In genomic region chr18:44036500-44036899, GRCh38 we compare ENCODE assay signal across 15 cellular contexts.
DNase-seq lines count a peak whose midpoint lies in the region; ATAC-seq and TF ChIP-seq lines count a peak whose summit lies in the region.
"Had no signal": no experiment of that assay in that cellular context is flagged by ENCODE, and none has a peak within 500 bp of the region (broad histone marks: within the 10 kb centered on the region; RNA-seq: fewer than 3 reads in every experiment).

No MANE protein-coding gene starts in this region.

- H3K4me3 ChIP-seq in choroid plexus epithelial cell (ENCODE audit: low read depth, low read length) = no peak overlapping the region
- H3K4me3 ChIP-seq in upper lobe of left lung = no peak overlapping the region
- H3K4me3 ChIP-seq: BLaER1, gastrocnemius medialis, prostate gland, thoracic aorta had no signal

- H3K36me3 ChIP-seq in upper lobe of left lung = no peaks in the 10 kb centered on the region
- H3K36me3 ChIP-seq: BLaER1, gastrocnemius medialis, prostate gland, thoracic aorta, WERI-Rb-1 had no signal

- DNase-seq in EL (peak; percentile 1), NCI-H1436 treated with DMSO at 0.1 percent for 48 hours (lab: John Stamatoyannopoulos, UW) (peak; percentile 5), choroid plexus epithelial cell (ENCODE audit: low read depth) (peak; percentile 10), left kidney (ENCODE audit: low read depth, low spot score) (peak; percentile 15), upper lobe of left lung (no peak)
- DNase-seq in stimulated activated naive CD4-positive, alpha-beta T cell (lab: John Stamatoyannopoulos, UW) = no peak
- DNase-seq: activated naive CD4-positive, alpha-beta T cell; gastrocnemius medialis; NCI-H2107; WERI-Rb-1 had no signal

- ATAC-seq in HG03045 (IDR thresholded peaks at IDR 0.05; ENCODE audit: unreplicated experiment) (no peak), upper lobe of left lung (ENCODE audit: low FRiP score in 2 of 2) (no peak), GM21447 (IDR thresholded peaks at IDR 0.05; ENCODE audit: unreplicated experiment) (no peak)
- ATAC-seq: gastrocnemius medialis had no signal

- TF ChIP-seq CTCF in choroid plexus epithelial cell (conservative IDR thresholded peaks at IDR 0.05; ENCODE audit: low read depth, low read length) (no peak), upper lobe of left lung (IDR thresholded peaks at IDR 0.05) (no peak)

- H3K27me3 ChIP-seq in upper lobe of left lung = no peaks in the 10 kb centered on the region
- H3K27me3 ChIP-seq: BLaER1, gastrocnemius medialis had no signal

- WGBS in upper lobe of left lung, 2 donors = 33 to 44% methylated on average over 2 to 3 of the region's 3 CpGs

- peaks cover 0 to 3% (median 0%) of the 10 kb centered on the region in 4 donors for H3K4me1 ChIP-seq in upper lobe of left lung
- H3K4me1 ChIP-seq: BLaER1, gastrocnemius medialis, prostate gland had no signal

- no peak overlapping the region for H3K27ac ChIP-seq in upper lobe of left lung
- H3K27ac ChIP-seq: BLaER1, gastrocnemius medialis, prostate gland, thoracic aorta, WERI-Rb-1 had no signal

- TF ChIP-seq POLR2A in upper lobe of left lung (IDR thresholded peaks at IDR 0.05) = no peak

- H3K9me3 ChIP-seq in upper lobe of left lung = no peaks in the 10 kb centered on the region
- H3K9me3 ChIP-seq: BLaER1, gastrocnemius medialis, prostate gland, thoracic aorta had no signal

- no peak for TF ChIP-seq EP300 in upper lobe of left lung (IDR thresholded peaks at IDR 0.05)

Comparison
In these comparisons a context has a peak if more than half of its experiments do, and no peak if none do; other contexts are left out.
1. DNase-seq: peak in EL (single experiment), NCI-H1436 treated with DMSO at 0.1 percent for 48 hours (single experiment), choroid plexus epithelial cell (single experiment) and left kidney (single experiment); none in upper lobe of left lung (0 of 2) and stimulated activated naive CD4-positive, alpha-beta T cell (0 of 6).